ENCODE assay signal across 19 cellular contexts in the genomic region with DNA sequence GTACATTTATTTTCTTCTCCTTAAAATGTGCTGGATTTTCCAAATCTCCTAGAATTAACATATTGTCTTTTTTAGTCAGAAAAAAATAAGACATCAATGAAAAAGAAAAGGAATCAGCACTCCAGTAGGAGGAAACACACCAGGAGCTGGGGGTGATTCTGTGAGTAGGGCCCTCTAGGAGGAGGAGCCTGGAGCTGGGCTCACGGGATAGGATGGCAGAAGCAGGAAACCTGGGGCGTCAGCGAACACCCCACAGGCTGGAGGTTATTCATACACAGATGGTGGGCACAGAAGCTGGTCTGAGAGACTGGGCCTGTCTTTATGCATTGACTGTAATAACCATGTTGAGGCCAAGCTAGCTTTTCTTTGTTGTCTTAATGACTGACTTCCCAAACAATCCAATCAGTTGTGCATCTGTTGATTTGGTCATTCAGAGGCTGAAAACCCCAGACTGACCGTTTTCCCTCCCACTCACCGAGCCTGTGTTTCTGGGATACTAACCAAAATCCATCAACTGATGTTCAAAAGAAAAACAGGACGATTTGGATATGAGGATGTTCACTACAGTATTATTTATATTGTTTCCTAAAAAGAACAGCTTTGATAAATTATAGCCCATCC.
"Had no signal": no experiment of that assay in that cellular context is flagged by ENCODE, and none has a peak within 500 bp of the region (broad histone marks: within the 10 kb centered on the region; RNA-seq: fewer than 3 reads in every experiment).

No MANE protein-coding gene starts in this region.

- H3K9me3 ChIP-seq: breast epithelium, esophagus muscularis mucosa, heart left ventricle, left ventricle myocardium inferior, pancreas, thoracic aorta had no signal

- H3K4me3 Mint-ChIP-seq: activated CD8-positive, alpha-beta T cell treated with anti-CD3 and anti-CD28 coated beads for 36 hours; activated naive CD8-positive, alpha-beta T cell treated with anti-CD3 and anti-CD28 coated beads for 36 hours; activated T-cell treated with anti-CD3 and anti-CD28 coated beads, Interleukin-2, amount 50 U/mL, for 72 hours; nephron; stimulated activated naive CD8-positive, alpha-beta T cell treated with anti-CD3 and anti-CD28 coated beads, Interleukin-15, Interleukin-2, amounts not matched to agents 100 ng/mL and 50 ng/mL, for 24 hours had no signal

- ATAC-seq: activated CD8-positive, alpha-beta T cell treated with anti-CD3 and anti-CD28 coated beads for 36 hours; activated T-cell treated with anti-CD3 and anti-CD28 coated beads, Interleukin-2, amount 50 U/mL, for 72 hours; pancreas had no signal

- H3K36me3 Mint-ChIP-seq: activated naive CD8-positive, alpha-beta T cell treated with anti-CD3 and anti-CD28 coated beads for 36 hours had no signal

- DNase-seq: activated CD4-positive, alpha-beta T cell treated with anti-CD3 and anti-CD28 coated beads for 1 hour; activated CD8-positive, alpha-beta memory T cell treated with anti-CD3 and anti-CD28 coated beads, Interleukin-2, amount 50 U/mL, for 4 hours; activated CD8-positive, alpha-beta T cell treated with anti-CD3 and anti-CD28 coated beads for 36 hours; activated gamma-delta T cell treated with Interleukin-2 at 50 U/mL for 16 hours; activated naive CD8-positive, alpha-beta T cell treated with anti-CD3 and anti-CD28 coated beads for 36 hours; activated T-cell treated with anti-CD3 and anti-CD28 coated beads, Interleukin-2, amount 50 U/mL, for 72 hours; anterior cingulate cortex; foreskin melanocyte; heart left ventricle; left ventricle myocardium inferior; mesenchymal stem cell; pancreas; stimulated activated CD4-positive, alpha-beta T cell treated with anti-CD3 and anti-CD28 coated beads, Interleukin-2, amount 100 ng/mL, for 48 hours had no signal

- H3K4me3 ChIP-seq: breast epithelium, esophagus muscularis mucosa, heart left ventricle, left ventricle myocardium inferior, pancreas, thoracic aorta had no signal

- H3K27me3 Mint-ChIP-seq: activated naive CD8-positive, alpha-beta T cell treated with anti-CD3 and anti-CD28 coated beads for 36 hours had no signal

- H3K9me3 Mint-ChIP-seq: activated CD8-positive, alpha-beta T cell treated with anti-CD3 and anti-CD28 coated beads for 36 hours; activated naive CD8-positive, alpha-beta T cell treated with anti-CD3 and anti-CD28 coated beads for 36 hours; activated T-cell treated with anti-CD3 and anti-CD28 coated beads, Interleukin-2, amount 50 U/mL, for 72 hours; stimulated activated naive CD8-positive, alpha-beta T cell treated with anti-CD3 and anti-CD28 coated beads, Interleukin-15, Interleukin-2, amounts not matched to agents 100 ng/mL and 50 ng/mL, for 24 hours had no signal

- H3K36me3 ChIP-seq: breast epithelium, esophagus muscularis mucosa, heart left ventricle, left ventricle myocardium inferior, pancreas, thoracic aorta had no signal

- H3K27me3 ChIP-seq: breast epithelium, heart left ventricle, pancreas had no signal

- H3K27ac ChIP-seq: breast epithelium, esophagus muscularis mucosa, heart left ventricle, left ventricle myocardium inferior, pancreas, thoracic aorta had no signal

- FAIRE-seq: keratinocyte, pancreas had no signal

- H3K27ac Mint-ChIP-seq: activated CD8-positive, alpha-beta T cell treated with anti-CD3 and anti-CD28 coated beads for 36 hours; activated naive CD8-positive, alpha-beta T cell treated with anti-CD3 and anti-CD28 coated beads for 36 hours; activated T-cell treated with anti-CD3 and anti-CD28 coated beads, Interleukin-2, amount 50 U/mL, for 72 hours; nephron; stimulated activated naive CD8-positive, alpha-beta T cell treated with anti-CD3 and anti-CD28 coated beads, Interleukin-15, Interleukin-2, amounts not matched to agents 100 ng/mL and 50 ng/mL, for 24 hours had no signal

- H3K4me1 ChIP-seq: breast epithelium had no signal
